1 cellular context compared by ENCODE assay signal in the genomic region with DNA sequence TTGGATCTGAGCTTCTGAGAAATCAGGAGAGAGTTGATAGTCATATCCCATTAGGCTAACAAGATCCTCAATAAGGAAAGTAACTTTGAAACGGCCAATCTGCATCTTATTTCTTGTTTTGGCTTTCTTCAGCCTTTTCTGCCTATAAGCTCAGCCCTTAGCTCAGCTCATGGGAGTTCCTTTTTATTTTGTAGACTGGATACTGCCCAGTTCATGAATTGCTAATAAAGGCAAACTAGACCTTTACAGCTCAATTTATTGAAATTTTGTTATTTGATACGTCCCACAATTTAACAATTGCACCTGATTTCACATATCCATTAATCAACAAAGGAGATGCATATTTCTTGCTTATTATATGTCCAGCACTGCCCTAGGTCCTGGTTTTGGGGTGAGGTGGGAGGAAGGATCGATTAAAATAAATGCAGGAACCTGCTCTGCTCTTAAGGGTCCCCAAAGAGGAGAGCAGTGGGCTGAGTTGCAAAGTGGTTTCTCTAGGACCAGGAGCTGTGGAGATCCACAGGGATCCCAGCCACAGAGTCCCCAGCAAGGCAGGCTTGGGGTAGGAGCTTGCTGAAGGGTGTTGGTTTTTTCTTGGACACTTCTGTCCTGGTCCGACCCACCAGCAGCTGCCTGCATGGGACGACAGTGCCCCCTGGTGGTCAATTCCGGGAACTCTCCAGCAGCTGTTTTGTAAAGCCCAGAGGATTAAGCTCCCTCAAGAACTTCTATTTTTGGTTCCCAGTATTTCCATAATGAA.
A peak's percentile ranks its signal among the peaks of the same experiment; 100 is the strongest.
TF ChIP-seq lines count a peak whose summit lies in the region.

No MANE protein-coding gene starts in this region.

TF ChIP-seq in HepG2, 621 proteins besides CTCF, POLR2A, EP300 and RAD21 (continues in another document):
- TF ChIP-seq ZNF124 (CRISPR knock-in tag; IDR thresholded peaks at IDR 0.05) = no peak
- TF ChIP-seq, protein P1, sequence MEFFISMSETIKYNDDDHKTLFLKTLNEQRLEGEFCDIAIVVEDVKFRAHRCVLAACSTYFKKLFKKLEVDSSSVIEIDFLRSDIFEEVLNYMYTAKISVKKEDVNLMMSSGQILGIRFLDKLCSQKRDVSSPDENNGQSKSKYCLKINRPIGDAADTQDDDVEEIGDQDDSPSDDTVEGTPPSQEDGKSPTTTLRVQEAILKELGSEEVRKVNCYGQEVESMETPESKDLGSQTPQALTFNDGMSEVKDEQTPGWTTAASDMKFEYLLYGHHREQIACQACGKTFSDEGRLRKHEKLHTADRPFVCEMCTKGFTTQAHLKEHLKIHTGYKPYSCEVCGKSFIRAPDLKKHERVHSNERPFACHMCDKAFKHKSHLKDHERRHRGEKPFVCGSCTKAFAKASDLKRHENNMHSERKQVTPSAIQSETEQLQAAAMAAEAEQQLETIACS (CRISPR knock-in tag; IDR thresholded peaks at IDR 0.05) = no peak
- no peak for TF ChIP-seq SKIL (CRISPR knock-in tag; IDR thresholded peaks at IDR 0.05; ENCODE audit: borderline replicate concordance)
- TF ChIP-seq MXI1 (IDR thresholded peaks at IDR 0.05; ENCODE audit: borderline replicate concordance, low read depth, low read length) = no peak
- 0 out of 2 replicates have a peak, but pooled peaks have one; percentile 34 for TF ChIP-seq KDM3A (CRISPR knock-in tag; IDR thresholded peaks at IDR 0.05; ENCODE audit: low read depth)
- no peak for TF ChIP-seq ZBTB8A (CRISPR knock-in tag; IDR thresholded peaks at IDR 0.05; ENCODE audit: borderline replicate concordance, low read depth)
- TF ChIP-seq SMYD3 (CRISPR knock-in tag; IDR thresholded peaks at IDR 0.05) = 0 out of 2 replicates have a peak, but pooled peaks have one; percentile 37
- no peak for TF ChIP-seq TBL1XR1 (IDR thresholded peaks at IDR 0.05; ENCODE audit: borderline replicate concordance, low read length, partially characterized antibody)
- TF ChIP-seq JUND (CRISPR knock-in tag; IDR thresholded peaks at IDR 0.05) = no peak
- TF ChIP-seq ZNF30 (CRISPR knock-in tag; IDR thresholded peaks at IDR 0.05) = no peak
- TF ChIP-seq ZNF354B (CRISPR knock-in tag; IDR thresholded peaks at IDR 0.05) = no peak
- no peak for TF ChIP-seq ZNF749 (CRISPR knock-in tag; IDR thresholded peaks at IDR 0.05; ENCODE audit: borderline replicate concordance)
- no peak for TF ChIP-seq ZNF720 (CRISPR knock-in tag; IDR thresholded peaks at IDR 0.05)
- no peak for TF ChIP-seq TEAD3 (CRISPR knock-in tag; optimal IDR thresholded peaks at IDR 0.05; ENCODE audit: borderline replicate concordance)
- no peak for TF ChIP-seq ZNF781 (CRISPR knock-in tag; IDR thresholded peaks at IDR 0.05; ENCODE audit: borderline replicate concordance, not compliant biosample characterization)
- TF ChIP-seq ZSCAN12 (CRISPR knock-in tag; IDR thresholded peaks at IDR 0.05) = no peak
- no peak for TF ChIP-seq ZNF205 (CRISPR knock-in tag; IDR thresholded peaks at IDR 0.05)
- TF ChIP-seq ZNF33B (CRISPR knock-in tag; IDR thresholded peaks at IDR 0.05) = no peak
- no peak for TF ChIP-seq ATAD3A (CRISPR knock-in tag; IDR thresholded peaks at IDR 0.05)
- no peak for TF ChIP-seq ZBTB21 (CRISPR knock-in tag; IDR thresholded peaks at IDR 0.05)
- TF ChIP-seq ZNF546 (CRISPR knock-in tag; conservative IDR thresholded peaks at IDR 0.05) = no peak
- TF ChIP-seq, protein P2, sequence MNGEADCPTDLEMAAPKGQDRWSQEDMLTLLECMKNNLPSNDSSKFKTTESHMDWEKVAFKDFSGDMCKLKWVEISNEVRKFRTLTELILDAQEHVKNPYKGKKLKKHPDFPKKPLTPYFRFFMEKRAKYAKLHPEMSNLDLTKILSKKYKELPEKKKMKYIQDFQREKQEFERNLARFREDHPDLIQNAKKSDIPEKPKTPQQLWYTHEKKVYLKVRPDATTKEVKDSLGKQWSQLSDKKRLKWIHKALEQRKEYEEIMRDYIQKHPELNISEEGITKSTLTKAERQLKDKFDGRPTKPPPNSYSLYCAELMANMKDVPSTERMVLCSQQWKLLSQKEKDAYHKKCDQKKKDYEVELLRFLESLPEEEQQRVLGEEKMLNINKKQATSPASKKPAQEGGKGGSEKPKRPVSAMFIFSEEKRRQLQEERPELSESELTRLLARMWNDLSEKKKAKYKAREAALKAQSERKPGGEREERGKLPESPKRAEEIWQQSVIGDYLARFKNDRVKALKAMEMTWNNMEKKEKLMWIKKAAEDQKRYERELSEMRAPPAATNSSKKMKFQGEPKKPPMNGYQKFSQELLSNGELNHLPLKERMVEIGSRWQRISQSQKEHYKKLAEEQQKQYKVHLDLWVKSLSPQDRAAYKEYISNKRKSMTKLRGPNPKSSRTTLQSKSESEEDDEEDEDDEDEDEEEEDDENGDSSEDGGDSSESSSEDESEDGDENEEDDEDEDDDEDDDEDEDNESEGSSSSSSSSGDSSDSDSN (CRISPR knock-in tag; IDR thresholded peaks at IDR 0.05) = no peak
- TF ChIP-seq, protein P3, sequence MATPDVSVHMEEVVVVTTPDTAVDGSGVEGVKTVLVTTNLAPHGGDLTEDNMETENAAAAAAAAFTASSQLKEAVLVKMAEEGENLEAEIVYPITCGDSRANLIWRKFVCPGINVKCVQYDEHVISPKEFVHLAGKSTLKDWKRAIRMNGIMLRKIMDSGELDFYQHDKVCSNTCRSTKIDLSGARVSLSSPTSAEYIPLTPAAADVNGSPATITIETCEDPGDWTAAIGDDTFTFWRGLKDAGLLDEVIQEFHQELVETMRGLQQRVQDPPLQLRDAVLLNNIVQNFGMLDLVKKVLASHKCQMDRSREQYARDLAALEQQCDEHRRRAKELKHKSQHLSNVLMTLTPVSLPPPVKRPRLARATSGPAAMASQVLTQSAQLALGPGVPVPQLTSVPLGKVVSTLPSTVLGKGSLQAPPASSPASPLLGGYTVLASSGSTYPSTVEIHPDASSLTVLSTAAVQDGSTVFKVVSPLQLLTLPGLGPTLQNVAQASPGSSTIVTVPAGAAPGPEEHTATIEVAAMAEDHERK (CRISPR knock-in tag; IDR thresholded peaks at IDR 0.05; ENCODE audit: low read depth) = no peak
- TF ChIP-seq CAMTA2 (CRISPR knock-in tag; IDR thresholded peaks at IDR 0.05; ENCODE audit: borderline replicate concordance) = no peak
- TF ChIP-seq NFATC3 (CRISPR knock-in tag; IDR thresholded peaks at IDR 0.05) = no peak
- peak; percentile 34; the same call in 1 of the 2 replicates for TF ChIP-seq ZNF614 (CRISPR knock-in tag; IDR thresholded peaks at IDR 0.05; ENCODE audit: borderline replicate concordance)
- TF ChIP-seq, protein P4, sequence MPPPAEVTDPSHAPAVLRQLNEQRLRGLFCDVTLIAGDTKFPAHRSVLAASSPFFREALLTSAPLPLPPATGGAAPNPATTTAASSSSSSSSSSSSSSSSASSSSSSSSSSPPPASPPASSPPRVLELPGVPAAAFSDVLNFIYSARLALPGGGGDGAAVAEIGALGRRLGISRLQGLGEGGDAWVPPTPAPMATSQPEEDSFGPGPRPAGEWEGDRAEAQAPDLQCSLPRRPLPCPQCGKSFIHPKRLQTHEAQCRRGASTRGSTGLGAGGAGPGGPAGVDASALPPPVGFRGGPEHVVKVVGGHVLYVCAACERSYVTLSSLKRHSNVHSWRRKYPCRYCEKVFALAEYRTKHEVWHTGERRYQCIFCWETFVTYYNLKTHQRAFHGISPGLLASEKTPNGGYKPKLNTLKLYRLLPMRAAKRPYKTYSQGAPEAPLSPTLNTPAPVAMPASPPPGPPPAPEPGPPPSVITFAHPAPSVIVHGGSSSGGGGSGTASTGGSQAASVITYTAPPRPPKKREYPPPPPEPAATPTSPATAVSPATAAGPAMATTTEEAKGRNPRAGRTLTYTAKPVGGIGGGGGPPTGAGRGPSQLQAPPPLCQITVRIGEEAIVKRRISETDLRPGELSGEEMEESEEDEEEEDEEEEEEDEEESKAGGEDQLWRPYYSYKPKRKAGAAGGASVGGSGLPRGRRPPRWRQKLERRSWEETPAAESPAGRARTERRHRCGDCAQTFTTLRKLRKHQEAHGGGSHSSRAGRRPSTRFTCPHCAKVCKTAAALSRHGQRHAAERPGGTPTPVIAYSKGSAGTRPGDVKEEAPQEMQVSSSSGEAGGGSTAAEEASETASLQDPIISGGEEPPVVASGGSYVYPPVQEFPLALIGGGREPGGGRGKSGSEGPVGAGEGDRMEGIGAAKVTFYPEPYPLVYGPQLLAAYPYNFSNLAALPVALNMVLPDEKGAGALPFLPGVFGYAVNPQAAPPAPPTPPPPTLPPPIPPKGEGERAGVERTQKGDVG (CRISPR knock-in tag; IDR thresholded peaks at IDR 0.05; ENCODE audit: borderline replicate concordance) = no peak
- no peak for TF ChIP-seq ZNF232 (CRISPR knock-in tag; IDR thresholded peaks at IDR 0.05; ENCODE audit: borderline replicate concordance)
- TF ChIP-seq, protein P5, sequence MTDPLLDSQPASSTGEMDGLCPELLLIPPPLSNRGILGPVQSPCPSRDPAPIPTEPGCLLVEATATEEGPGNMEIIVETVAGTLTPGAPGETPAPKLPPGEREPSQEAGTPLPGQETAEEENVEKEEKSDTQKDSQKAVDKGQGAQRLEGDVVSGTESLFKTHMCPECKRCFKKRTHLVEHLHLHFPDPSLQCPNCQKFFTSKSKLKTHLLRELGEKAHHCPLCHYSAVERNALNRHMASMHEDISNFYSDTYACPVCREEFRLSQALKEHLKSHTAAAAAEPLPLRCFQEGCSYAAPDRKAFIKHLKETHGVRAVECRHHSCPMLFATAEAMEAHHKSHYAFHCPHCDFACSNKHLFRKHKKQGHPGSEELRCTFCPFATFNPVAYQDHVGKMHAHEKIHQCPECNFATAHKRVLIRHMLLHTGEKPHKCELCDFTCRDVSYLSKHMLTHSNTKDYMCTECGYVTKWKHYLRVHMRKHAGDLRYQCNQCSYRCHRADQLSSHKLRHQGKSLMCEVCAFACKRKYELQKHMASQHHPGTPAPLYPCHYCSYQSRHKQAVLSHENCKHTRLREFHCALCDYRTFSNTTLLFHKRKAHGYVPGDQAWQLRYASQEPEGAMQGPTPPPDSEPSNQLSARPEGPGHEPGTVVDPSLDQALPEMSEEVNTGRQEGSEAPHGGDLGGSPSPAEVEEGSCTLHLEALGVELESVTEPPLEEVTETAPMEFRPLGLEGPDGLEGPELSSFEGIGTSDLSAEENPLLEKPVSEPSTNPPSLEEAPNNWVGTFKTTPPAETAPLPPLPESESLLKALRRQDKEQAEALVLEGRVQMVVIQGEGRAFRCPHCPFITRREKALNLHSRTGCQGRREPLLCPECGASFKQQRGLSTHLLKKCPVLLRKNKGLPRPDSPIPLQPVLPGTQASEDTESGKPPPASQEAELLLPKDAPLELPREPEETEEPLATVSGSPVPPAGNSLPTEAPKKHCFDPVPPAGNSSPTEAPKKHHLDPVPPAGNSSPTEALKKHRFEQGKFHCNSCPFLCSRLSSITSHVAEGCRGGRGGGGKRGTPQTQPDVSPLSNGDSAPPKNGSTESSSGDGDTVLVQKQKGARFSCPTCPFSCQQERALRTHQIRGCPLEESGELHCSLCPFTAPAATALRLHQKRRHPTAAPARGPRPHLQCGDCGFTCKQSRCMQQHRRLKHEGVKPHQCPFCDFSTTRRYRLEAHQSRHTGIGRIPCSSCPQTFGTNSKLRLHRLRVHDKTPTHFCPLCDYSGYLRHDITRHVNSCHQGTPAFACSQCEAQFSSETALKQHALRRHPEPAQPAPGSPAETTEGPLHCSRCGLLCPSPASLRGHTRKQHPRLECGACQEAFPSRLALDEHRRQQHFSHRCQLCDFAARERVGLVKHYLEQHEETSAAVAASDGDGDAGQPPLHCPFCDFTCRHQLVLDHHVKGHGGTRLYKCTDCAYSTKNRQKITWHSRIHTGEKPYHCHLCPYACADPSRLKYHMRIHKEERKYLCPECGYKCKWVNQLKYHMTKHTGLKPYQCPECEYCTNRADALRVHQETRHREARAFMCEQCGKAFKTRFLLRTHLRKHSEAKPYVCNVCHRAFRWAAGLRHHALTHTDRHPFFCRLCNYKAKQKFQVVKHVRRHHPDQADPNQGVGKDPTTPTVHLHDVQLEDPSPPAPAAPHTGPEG (CRISPR knock-in tag; IDR thresholded peaks at IDR 0.05) = no peak
- TF ChIP-seq IRF2 (CRISPR knock-in tag; IDR thresholded peaks at IDR 0.05) = peak; percentile 45; the same call in 1 of the 2 replicates
- TF ChIP-seq ZNF709 (CRISPR knock-in tag; IDR thresholded peaks at IDR 0.05) = no peak
- no peak for TF ChIP-seq PAXIP1 (CRISPR knock-in tag; conservative IDR thresholded peaks at IDR 0.05)
- TF ChIP-seq ZNF367 (CRISPR knock-in tag; IDR thresholded peaks at IDR 0.05; ENCODE audit: borderline replicate concordance) = no peak
- no peak for TF ChIP-seq KLF12 (CRISPR knock-in tag; IDR thresholded peaks at IDR 0.05; ENCODE audit: borderline replicate concordance)
- no peak for TF ChIP-seq TEAD2 (CRISPR knock-in tag; IDR thresholded peaks at IDR 0.05)
- no peak for TF ChIP-seq NBN (conservative IDR thresholded peaks at IDR 0.05)
- no peak for TF ChIP-seq ZNF572 (CRISPR knock-in tag; IDR thresholded peaks at IDR 0.05)
- no peak for TF ChIP-seq U2AF2 (IDR thresholded peaks at IDR 0.05; ENCODE audit: low read depth, low read length)
- TF ChIP-seq ZNF75D (CRISPR knock-in tag; IDR thresholded peaks at IDR 0.05; ENCODE audit: borderline replicate concordance) = no peak
